In genomic region chr6:36597775-36598174, GRCh38 we compare ENCODE assay signal across 10 cellular contexts. TPM values are rescaled to one million over a fixed set of nuclear protein-coding genes. Genes with fewer than 3 reads are reported as not detected.
A peak's percentile ranks its signal among the peaks of the same experiment; 100 is the strongest.
DNase-seq lines count a peak whose midpoint lies in the region; ATAC-seq and TF ChIP-seq lines count a peak whose summit lies in the region.
"Had no signal": no experiment of that assay in that cellular context is flagged by ENCODE, and none has a peak within 500 bp of the region (broad histone marks: within the 10 kb centered on the region; RNA-seq: fewer than 3 reads in every experiment).

No MANE protein-coding gene starts in this region.

- peaks cover 16 to 70% of the 10 kb centered on the region in 2 donors for H3K36me3 ChIP-seq in psoas muscle (ENCODE audit: insufficient read depth in 1 of 2, low read depth in 1 of 2)

- DNase-seq in GM12864 (ENCODE audit: low read depth) (no peak), T-helper 17 cell (no peak), fibroblast of pulmonary artery (ENCODE audit: low read depth) (no peak), psoas muscle (no peak), NCI-H1105 treated with DMSO at 0.1 percent for 48 hours (lab: John Stamatoyannopoulos, UW) (no peak), DMS53 (lab: John Stamatoyannopoulos, UW) (no peak)
- DNase-seq: amniotic stem cell, NCI-H2171 treated with DMSO at 0.1 percent for 48 hours had no signal

- H3K4me3 ChIP-seq in GM12864 (ENCODE audit: low read depth, low read length) (peak overlapping the region; percentile 96), fibroblast of pulmonary artery (replicated peaks; ENCODE audit: low read depth, low read length) (peak overlapping the region; percentile 97), psoas muscle (peak overlapping the region; percentile 86)

- H3K27ac Mint-ChIP-seq in T-helper 17 cell, result peak overlapping the region; percentile 97

- 11 to 22% (median 14%) methylated on average over 1 of the region's 1 CpG for WGBS in psoas muscle, 3 donors

- H3K36me3 Mint-ChIP-seq in T-helper 17 cell (ENCODE audit: low read depth), result peaks cover 26% of the 10 kb centered on the region

- peaks cover 45% of the 10 kb centered on the region for H3K4me1 Mint-ChIP-seq in T-helper 17 cell

- peaks cover 62% of the 10 kb centered on the region for H3K4me1 ChIP-seq in psoas muscle

- no peak for TF ChIP-seq CTCF in GM12864 (IDR thresholded peaks at IDR 0.05; ENCODE audit: low read depth, low read length, missing control alignments)
- no peak for TF ChIP-seq CTCF in fibroblast of pulmonary artery (IDR thresholded peaks at IDR 0.05; ENCODE audit: low read length, missing control alignments)
- no peak for TF ChIP-seq CTCF in psoas muscle (IDR thresholded peaks at IDR 0.05)

- peak overlapping the region; percentile 56 for H3K27ac ChIP-seq in psoas muscle

- H3K27me3 ChIP-seq in psoas muscle (ENCODE audit: insufficient read depth in 3 of 3, low read length in 2 of 3), result no peaks in the 10 kb centered on the region

- peaks cover 2% of the 10 kb centered on the region for H3K9me3 ChIP-seq in T-helper 17 cell (ENCODE audit: control insufficient read depth, low read length, poor library complexity, severe bottlenecking)
- no peaks in the 10 kb centered on the region for H3K9me3 ChIP-seq in psoas muscle

- ATAC-seq in T-helper 17 cell (no peak), psoas muscle (no peak), GM21515 (IDR thresholded peaks at IDR 0.05; ENCODE audit: unreplicated experiment) (no peak), HG03175 (IDR thresholded peaks at IDR 0.05; ENCODE audit: unreplicated experiment) (no peak)

- H3K27me3 Mint-ChIP-seq in T-helper 17 cell, result no peaks in the 10 kb centered on the region

- intact Hi-C loops in psoas muscle (cut with DNase I), result loop anchor here in 1 of 2 donors (10.0 kb wide), 1 partner anchor 153 kb away; the partner anchor contains the start of genes KCTD20 and PXT1

- peak overlapping the region; percentile 90 for H3K4me3 Mint-ChIP-seq in T-helper 17 cell

RNA-seq across cellular contexts. Expression of gene SRSF3, which starts 3.6 kb away (rescaled TPM):
- total RNA-seq in T-helper 17 cell (100 to 1,000 TPM; 638 to 646 TPM), psoas muscle (100 to 1,000 TPM in 2 of 4 donors, 10 to 100 TPM in 2; 64.6 to 182 (median 125) TPM)
- 100 to 1,000 TPM; 109 to 267 (median 176) TPM for polyA plus RNA-seq in psoas muscle

RNA-seq across cellular contexts. Expression of gene STK38, which starts 50.5 kb away (rescaled TPM):
- total RNA-seq in T-helper 17 cell (10 to 100 TPM; 85.0 to 85.5 TPM), psoas muscle (10 to 100 TPM in 3 of 4 donors, 1 to 10 TPM in 1; 7.7 to 13.6 (median 12.6) TPM)
- 10 to 100 TPM in 1 of 3 donors, 1 to 10 TPM in 2; 8.1 to 18.9 (median 8.4) TPM for polyA plus RNA-seq in psoas muscle

Comparison
In these comparisons a context has a peak if more than half of its experiments do, and no peak if none do; other contexts are left out.
1. RNA of gene STK38, which starts 50.5 kb away (total RNA-seq): 85.0 to 85.5 TPM in T-helper 17 cell; 7.7 to 13.6 TPM in psoas muscle; every median in the first group is over 4 times any median in the second.
2. Peak in every context shown above with its lines, with median percentiles within 50 percentile points of each other: H3K4me3 ChIP-seq.